8 cellular contexts compared by ENCODE assay signal in genomic region chr10:8055420-8056349, GRCh38. TPM values are rescaled to one million over a fixed set of nuclear protein-coding genes. Genes with fewer than 3 reads are reported as not detected.
A peak's percentile ranks its signal among the peaks of the same experiment; 100 is the strongest.
DNase-seq lines count a peak whose midpoint lies in the region; ATAC-seq, FAIRE-seq and TF ChIP-seq lines count a peak whose summit lies in the region.

No MANE protein-coding gene starts in this region.

- peaks cover 0 to 4% (median 0%) of the 10 kb centered on the region in 9 donors for H3K36me3 ChIP-seq in heart right ventricle

- peak overlapping the region; percentile 26 to 89 (median 76) for H3K27ac ChIP-seq in heart right ventricle

- no peak for ATAC-seq in activated CD8-positive, alpha-beta T cell treated with anti-CD3 and anti-CD28 coated beads for 36 hours
- peak in 2 of 8 donors; percentile 3 to 31 for ATAC-seq in heart right ventricle

- peaks cover 46% of the 10 kb centered on the region for H3K36me3 Mint-ChIP-seq in activated CD8-positive, alpha-beta T cell treated with anti-CD3 and anti-CD28 coated beads for 36 hours (ENCODE audit: low read depth)

- peak overlapping the region; percentile 89 for H3K4me3 Mint-ChIP-seq in activated CD8-positive, alpha-beta T cell treated with anti-CD3 and anti-CD28 coated beads for 36 hours

- CTCF ChIA-PET in activated CD8-positive, alpha-beta T cell treated with anti-CD3 and anti-CD28 coated beads for 36 hours (lab: Charles Lee): no interaction called here

- H3K4me3 ChIP-seq in heart right ventricle: peak overlapping the region; percentile 36 to 68 (median 60)
- H3K4me3 ChIP-seq in retinal pigment epithelial cell (ENCODE audit: low read length): peak overlapping the region; percentile 53

- H3K27me3 Mint-ChIP-seq in activated CD8-positive, alpha-beta T cell treated with anti-CD3 and anti-CD28 coated beads for 36 hours: peaks cover 14% of the 10 kb centered on the region

- TF ChIP-seq POLR2A in GM12892 (IDR thresholded peaks at IDR 0.05; ENCODE audit: low read depth, low read length) (peak; percentile 22; the same call in 1 of the 2 replicates), erythroblast (IDR thresholded peaks at IDR 0.05; ENCODE audit: low read length) (no peak)

- peak; percentile 46 for FAIRE-seq in GM12892 (lab: Jason Lieb, UNC)

- peaks cover 45% of the 10 kb centered on the region for H3K4me1 Mint-ChIP-seq in activated CD8-positive, alpha-beta T cell treated with anti-CD3 and anti-CD28 coated beads for 36 hours (ENCODE audit: low read depth)

- POLR2A ChIA-PET in activated CD8-positive, alpha-beta T cell treated with anti-CD3 and anti-CD28 coated beads for 36 hours (lab: Charles Lee): interaction anchor here (0.7 to 1.8 kb wide), 6 partner anchors 9 to 959 kb away, joined by 3 to 7 read pairs (median 3); no protein-coding TSS in a partner anchor

- WGBS in heart right ventricle, 2 donors: 9 to 13% methylated on average over 84 to 85 of the region's 85 CpGs

- intact Hi-C loops in activated CD8-positive, alpha-beta T cell treated with anti-CD3 and anti-CD28 coated beads for 36 hours (cut with micrococcal nuclease): loop anchor here (5.0 to 10.0 kb wide), 4 partner anchors 77 to 1039 kb away; no protein-coding TSS in a partner anchor
- intact Hi-C loops in heart right ventricle (cut with DNase I): loop anchor here in 6 of 10 donors (1.0 to 10.0 kb wide), 7 partner anchors 181 to 419 kb away; partner anchors contain the start of gene TAF3 (in 1 of the 6)

- no peaks in the 10 kb centered on the region for H3K9me3 ChIP-seq in heart right ventricle

- peak overlapping the region; percentile 98 for H3K27ac Mint-ChIP-seq in activated CD8-positive, alpha-beta T cell treated with anti-CD3 and anti-CD28 coated beads for 36 hours

- TF ChIP-seq CTCF in activated CD8-positive, alpha-beta T cell treated with anti-CD3 and anti-CD28 coated beads for 36 hours (IDR thresholded peaks at IDR 0.05): no peak
- TF ChIP-seq CTCF in heart right ventricle (IDR thresholded peaks at IDR 0.05): no peak
- TF ChIP-seq CTCF in retinal pigment epithelial cell (conservative IDR thresholded peaks at IDR 0.05; ENCODE audit: low read depth, low read length): no peak

- H3K4me1 ChIP-seq in heart right ventricle: peaks cover 0 to 77% (median 48%) of the 10 kb centered on the region in 9 donors

- H3K27me3 ChIP-seq in heart right ventricle: peaks cover 10 to 100% (median 92%) of the 10 kb centered on the region in 7 donors

- DNase-seq in GM12892 (ENCODE audit: insufficient read length) (no peak), heart right ventricle (no peak), retinal pigment epithelial cell (ENCODE audit: low read depth) (no peak), erythroblast (lab: John Stamatoyannopoulos, UW) (no peak), NCI-H146 (lab: John Stamatoyannopoulos, UW) (no peak), DMS114 treated with DMSO at 0.1 percent for 48 hours (lab: John Stamatoyannopoulos, UW; ENCODE audit: unreplicated experiment) (no peak), SW480 (ENCODE audit: low spot score) (no peak)
- peak; percentile 52 for DNase-seq in activated CD8-positive, alpha-beta T cell treated with anti-CD3 and anti-CD28 coated beads for 36 hours

- H3K9me3 Mint-ChIP-seq in activated CD8-positive, alpha-beta T cell treated with anti-CD3 and anti-CD28 coated beads for 36 hours: no peaks in the 10 kb centered on the region

RNA-seq across cellular contexts. Expression of gene GATA3, which starts 1.2 kb away (rescaled TPM):
- 2.8 TPM for polyA plus RNA-seq in GM12892 (2012; ENCODE audit: missing spikeins)
- 10 to 100 TPM; 24.4 to 27.2 TPM for total RNA-seq in activated CD8-positive, alpha-beta T cell treated with anti-CD3 and anti-CD28 coated beads for 36 hours
- total RNA-seq in heart right ventricle: 1 to 10 TPM; 1.1 to 3.2 (median 1.5) TPM
- polyA plus RNA-seq in heart right ventricle: 1 to 10 TPM; 1.2 TPM

Comparison
In these comparisons a context has a peak if more than half of its experiments do, and no peak if none do; other contexts are left out.
1. RNA of gene GATA3, which starts 1.2 kb away (total RNA-seq): 24.4 to 27.2 TPM in activated CD8-positive, alpha-beta T cell treated with anti-CD3 and anti-CD28 coated beads for 36 hours; 1.1 to 3.2 TPM in heart right ventricle; every median in the first group is over 4 times any median in the second.